Comparison of ENCODE assay signal across 1 cellular context in the genomic region with DNA sequence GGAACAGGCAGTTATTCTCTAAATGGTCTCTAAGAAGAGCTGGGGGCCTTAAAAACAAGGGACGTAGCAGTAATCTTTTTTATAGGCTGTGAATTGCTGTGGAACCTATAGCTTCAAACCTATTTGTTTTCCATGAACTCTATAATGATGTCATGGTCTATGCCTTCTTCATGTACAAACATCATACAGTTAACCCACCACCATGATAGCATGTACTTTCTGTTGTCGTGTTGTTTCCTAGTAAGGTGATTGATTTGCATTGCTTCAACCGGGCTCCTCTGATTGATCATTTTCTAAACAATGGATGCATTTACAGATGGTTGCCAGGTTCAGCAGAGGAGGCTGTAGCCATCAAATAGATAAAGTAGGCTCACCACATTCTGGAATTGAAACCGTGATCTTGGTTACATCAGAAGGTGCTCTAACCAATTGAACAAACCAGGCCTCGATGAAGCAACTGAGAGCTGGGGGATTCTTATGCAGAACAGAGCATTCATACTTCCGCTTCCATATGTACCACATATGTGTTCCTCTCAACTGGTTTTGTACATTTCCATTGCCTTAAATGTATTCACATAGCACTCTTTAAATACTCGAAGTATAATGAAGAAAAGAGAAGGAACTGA.
A peak's percentile ranks its signal among the peaks of the same experiment; 100 is the strongest.
TF ChIP-seq lines count a peak whose summit lies in the region.

No MANE protein-coding gene starts in this region.

TF ChIP-seq in GM12878, 131 proteins besides CTCF, POLR2A, EP300 and RAD21 (continued from another document and continues in another):
- TF ChIP-seq, protein P1, sequence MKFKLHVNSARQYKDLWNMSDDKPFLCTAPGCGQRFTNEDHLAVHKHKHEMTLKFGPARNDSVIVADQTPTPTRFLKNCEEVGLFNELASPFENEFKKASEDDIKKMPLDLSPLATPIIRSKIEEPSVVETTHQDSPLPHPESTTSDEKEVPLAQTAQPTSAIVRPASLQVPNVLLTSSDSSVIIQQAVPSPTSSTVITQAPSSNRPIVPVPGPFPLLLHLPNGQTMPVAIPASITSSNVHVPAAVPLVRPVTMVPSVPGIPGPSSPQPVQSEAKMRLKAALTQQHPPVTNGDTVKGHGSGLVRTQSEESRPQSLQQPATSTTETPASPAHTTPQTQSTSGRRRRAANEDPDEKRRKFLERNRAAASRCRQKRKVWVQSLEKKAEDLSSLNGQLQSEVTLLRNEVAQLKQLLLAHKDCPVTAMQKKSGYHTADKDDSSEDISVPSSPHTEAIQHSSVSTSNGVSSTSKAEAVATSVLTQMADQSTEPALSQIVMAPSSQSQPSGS (IDR thresholded peaks at IDR 0.05; ENCODE audit: low read length): peak; percentile 88
- TF ChIP-seq EED (IDR thresholded peaks at IDR 0.05; ENCODE audit: low read depth) (peak; percentile 78), RUNX3 (IDR thresholded peaks at IDR 0.05; ENCODE audit: low read length) (peak; percentile 89), PAX5 (IDR thresholded peaks at IDR 0.05; ENCODE audit: borderline replicate concordance, low read depth, low read length) (no peak; the same call in 1 of the 2 replicates), IRF4 (IDR thresholded peaks at IDR 0.05; ENCODE audit: low read depth, low read length) (peak; percentile 69; the same call in 1 of the 2 replicates), CREM (IDR thresholded peaks at IDR 0.05; ENCODE audit: low read depth) (peak; percentile 55; the same call in 1 of the 2 replicates), CBX5 (IDR thresholded peaks at IDR 0.05; ENCODE audit: low read depth) (0 out of 2 replicates have a peak, but pooled peaks have one; percentile 23), ZNF274 (IDR thresholded peaks at IDR 0.05; ENCODE audit: insufficient read depth, insufficient read length) (no peak), PKNOX1 (IDR thresholded peaks at IDR 0.05) (peak; percentile 70; the same call in 1 of the 2 replicates), IKZF1 (conservative IDR thresholded peaks at IDR 0.05) (peak; percentile 79), CBX3 (IDR thresholded peaks at IDR 0.05; ENCODE audit: borderline replicate concordance, low read depth) (no peak), RELB (IDR thresholded peaks at IDR 0.05; ENCODE audit: low read depth) (peak; percentile 32; the same call in 1 of the 2 replicates), SP1 (IDR thresholded peaks at IDR 0.05; ENCODE audit: low read depth, low read length) (peak; percentile 26), ATF7 (IDR thresholded peaks at IDR 0.05; ENCODE audit: low read depth) (peak; percentile 82), NBN (IDR thresholded peaks at IDR 0.05) (0 out of 2 replicates have a peak, but pooled peaks have one; percentile 31), MTA2 (IDR thresholded peaks at IDR 0.05; ENCODE audit: low read depth) (peak; percentile 63; the same call in 1 of the 2 replicates), MYC (IDR thresholded peaks at IDR 0.05; ENCODE audit: insufficient read depth, insufficient read length, insufficient replicate concordance, low read length, severe bottlenecking) (no peak), RELA (IDR thresholded peaks at IDR 0.05; ENCODE audit: borderline replicate concordance, partially characterized antibody) (no peak), IKZF2 (IDR thresholded peaks at IDR 0.05) (peak; percentile 54 to 68; a peak in 3 of 4 replicates), SMAD1 (IDR thresholded peaks at IDR 0.05; ENCODE audit: low read depth, partially characterized antibody) (no peak), BHLHE40 (IDR thresholded peaks at IDR 0.05; ENCODE audit: borderline replicate concordance in 1 of 2, low read depth in 2 of 2, low read length in 1 of 2) (peak; percentile 40 to 56; a peak in 2 of 4 replicates), ZBED1 (IDR thresholded peaks at IDR 0.05; ENCODE audit: borderline replicate concordance) (peak; percentile 73; the same call in 1 of the 2 replicates), CUX1 (IDR thresholded peaks at IDR 0.05; ENCODE audit: insufficient replicate concordance, low read depth, low read length) (peak; percentile 86), JUNB (IDR thresholded peaks at IDR 0.05) (peak; percentile 45; the same call in 1 of the 2 replicates)
- TF ChIP-seq, protein P2, sequence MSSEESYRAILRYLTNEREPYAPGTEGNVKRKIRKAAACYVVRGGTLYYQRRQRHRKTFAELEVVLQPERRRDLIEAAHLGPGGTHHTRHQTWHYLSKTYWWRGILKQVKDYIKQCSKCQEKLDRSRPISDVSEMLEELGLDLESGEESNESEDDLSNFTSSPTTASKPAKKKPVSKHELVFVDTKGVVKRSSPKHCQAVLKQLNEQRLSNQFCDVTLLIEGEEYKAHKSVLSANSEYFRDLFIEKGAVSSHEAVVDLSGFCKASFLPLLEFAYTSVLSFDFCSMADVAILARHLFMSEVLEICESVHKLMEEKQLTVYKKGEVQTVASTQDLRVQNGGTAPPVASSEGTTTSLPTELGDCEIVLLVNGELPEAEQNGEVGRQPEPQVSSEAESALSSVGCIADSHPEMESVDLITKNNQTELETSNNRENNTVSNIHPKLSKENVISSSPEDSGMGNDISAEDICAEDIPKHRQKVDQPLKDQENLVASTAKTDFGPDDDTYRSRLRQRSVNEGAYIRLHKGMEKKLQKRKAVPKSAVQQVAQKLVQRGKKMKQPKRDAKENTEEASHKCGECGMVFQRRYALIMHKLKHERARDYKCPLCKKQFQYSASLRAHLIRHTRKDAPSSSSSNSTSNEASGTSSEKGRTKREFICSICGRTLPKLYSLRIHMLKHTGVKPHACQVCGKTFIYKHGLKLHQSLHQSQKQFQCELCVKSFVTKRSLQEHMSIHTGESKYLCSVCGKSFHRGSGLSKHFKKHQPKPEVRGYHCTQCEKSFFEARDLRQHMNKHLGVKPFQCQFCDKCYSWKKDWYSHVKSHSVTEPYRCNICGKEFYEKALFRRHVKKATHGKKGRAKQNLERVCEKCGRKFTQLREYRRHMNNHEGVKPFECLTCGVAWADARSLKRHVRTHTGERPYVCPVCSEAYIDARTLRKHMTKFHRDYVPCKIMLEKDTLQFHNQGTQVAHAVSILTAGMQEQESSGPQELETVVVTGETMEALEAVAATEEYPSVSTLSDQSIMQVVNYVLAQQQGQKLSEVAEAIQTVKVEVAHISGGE (CRISPR knock-in tag; IDR thresholded peaks at IDR 0.05): no peak
- TF ChIP-seq, protein P3, sequence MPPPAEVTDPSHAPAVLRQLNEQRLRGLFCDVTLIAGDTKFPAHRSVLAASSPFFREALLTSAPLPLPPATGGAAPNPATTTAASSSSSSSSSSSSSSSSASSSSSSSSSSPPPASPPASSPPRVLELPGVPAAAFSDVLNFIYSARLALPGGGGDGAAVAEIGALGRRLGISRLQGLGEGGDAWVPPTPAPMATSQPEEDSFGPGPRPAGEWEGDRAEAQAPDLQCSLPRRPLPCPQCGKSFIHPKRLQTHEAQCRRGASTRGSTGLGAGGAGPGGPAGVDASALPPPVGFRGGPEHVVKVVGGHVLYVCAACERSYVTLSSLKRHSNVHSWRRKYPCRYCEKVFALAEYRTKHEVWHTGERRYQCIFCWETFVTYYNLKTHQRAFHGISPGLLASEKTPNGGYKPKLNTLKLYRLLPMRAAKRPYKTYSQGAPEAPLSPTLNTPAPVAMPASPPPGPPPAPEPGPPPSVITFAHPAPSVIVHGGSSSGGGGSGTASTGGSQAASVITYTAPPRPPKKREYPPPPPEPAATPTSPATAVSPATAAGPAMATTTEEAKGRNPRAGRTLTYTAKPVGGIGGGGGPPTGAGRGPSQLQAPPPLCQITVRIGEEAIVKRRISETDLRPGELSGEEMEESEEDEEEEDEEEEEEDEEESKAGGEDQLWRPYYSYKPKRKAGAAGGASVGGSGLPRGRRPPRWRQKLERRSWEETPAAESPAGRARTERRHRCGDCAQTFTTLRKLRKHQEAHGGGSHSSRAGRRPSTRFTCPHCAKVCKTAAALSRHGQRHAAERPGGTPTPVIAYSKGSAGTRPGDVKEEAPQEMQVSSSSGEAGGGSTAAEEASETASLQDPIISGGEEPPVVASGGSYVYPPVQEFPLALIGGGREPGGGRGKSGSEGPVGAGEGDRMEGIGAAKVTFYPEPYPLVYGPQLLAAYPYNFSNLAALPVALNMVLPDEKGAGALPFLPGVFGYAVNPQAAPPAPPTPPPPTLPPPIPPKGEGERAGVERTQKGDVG (CRISPR knock-in tag; IDR thresholded peaks at IDR 0.05): no peak
- TF ChIP-seq, protein P4, sequence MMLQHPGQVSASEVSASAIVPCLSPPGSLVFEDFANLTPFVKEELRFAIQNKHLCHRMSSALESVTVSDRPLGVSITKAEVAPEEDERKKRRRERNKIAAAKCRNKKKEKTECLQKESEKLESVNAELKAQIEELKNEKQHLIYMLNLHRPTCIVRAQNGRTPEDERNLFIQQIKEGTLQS (IDR thresholded peaks at IDR 0.05; ENCODE audit: borderline replicate concordance, extremely low read depth, low read depth, low read length): no peak
- TF ChIP-seq, protein P5, sequence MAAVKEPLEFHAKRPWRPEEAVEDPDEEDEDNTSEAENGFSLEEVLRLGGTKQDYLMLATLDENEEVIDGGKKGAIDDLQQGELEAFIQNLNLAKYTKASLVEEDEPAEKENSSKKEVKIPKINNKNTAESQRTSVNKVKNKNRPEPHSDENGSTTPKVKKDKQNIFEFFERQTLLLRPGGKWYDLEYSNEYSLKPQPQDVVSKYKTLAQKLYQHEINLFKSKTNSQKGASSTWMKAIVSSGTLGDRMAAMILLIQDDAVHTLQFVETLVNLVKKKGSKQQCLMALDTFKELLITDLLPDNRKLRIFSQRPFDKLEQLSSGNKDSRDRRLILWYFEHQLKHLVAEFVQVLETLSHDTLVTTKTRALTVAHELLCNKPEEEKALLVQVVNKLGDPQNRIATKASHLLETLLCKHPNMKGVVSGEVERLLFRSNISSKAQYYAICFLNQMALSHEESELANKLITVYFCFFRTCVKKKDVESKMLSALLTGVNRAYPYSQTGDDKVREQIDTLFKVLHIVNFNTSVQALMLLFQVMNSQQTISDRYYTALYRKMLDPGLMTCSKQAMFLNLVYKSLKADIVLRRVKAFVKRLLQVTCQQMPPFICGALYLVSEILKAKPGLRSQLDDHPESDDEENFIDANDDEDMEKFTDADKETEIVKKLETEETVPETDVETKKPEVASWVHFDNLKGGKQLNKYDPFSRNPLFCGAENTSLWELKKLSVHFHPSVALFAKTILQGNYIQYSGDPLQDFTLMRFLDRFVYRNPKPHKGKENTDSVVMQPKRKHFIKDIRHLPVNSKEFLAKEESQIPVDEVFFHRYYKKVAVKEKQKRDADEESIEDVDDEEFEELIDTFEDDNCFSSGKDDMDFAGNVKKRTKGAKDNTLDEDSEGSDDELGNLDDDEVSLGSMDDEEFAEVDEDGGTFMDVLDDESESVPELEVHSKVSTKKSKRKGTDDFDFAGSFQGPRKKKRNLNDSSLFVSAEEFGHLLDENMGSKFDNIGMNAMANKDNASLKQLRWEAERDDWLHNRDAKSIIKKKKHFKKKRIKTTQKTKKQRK (IDR thresholded peaks at IDR 0.05; ENCODE audit: low read depth, low read length): no peak
